ENCODE assay signal across 34 cellular contexts in the genomic region with DNA sequence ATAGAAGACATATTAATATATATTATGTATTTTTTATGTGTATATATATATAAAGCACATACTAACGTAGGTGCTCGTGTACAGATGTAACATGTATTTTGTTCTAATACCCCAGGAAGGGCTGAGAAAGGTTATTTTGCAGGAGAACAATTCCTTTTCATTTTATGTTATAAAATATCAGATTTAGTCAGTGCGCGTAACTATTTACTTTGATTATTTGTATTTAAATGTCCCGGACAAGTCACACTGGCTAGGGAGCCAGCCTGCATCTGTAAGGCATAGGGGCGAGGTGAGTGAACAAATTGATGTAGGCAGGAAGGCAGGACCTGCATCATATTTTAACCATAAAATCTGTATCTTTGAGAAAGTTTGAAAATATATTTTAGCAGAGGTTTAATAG.
A peak's percentile ranks its signal among the peaks of the same experiment; 100 is the strongest.
DNase-seq lines count a peak whose midpoint lies in the region; ATAC-seq, FAIRE-seq and TF ChIP-seq lines count a peak whose summit lies in the region.
"Had no signal": no experiment of that assay in that cellular context is flagged by ENCODE, and none has a peak within 500 bp of the region (broad histone marks: within the 10 kb centered on the region; RNA-seq: fewer than 3 reads in every experiment).

No MANE protein-coding gene starts in this region.

- H3K9ac ChIP-seq in HepG2 (ENCODE audit: insufficient read depth, low read depth, low read length) (no peak overlapping the region), GM12878 (ENCODE audit: control insufficient read depth, insufficient read depth, low read length) (no peak overlapping the region)
- H3K9ac ChIP-seq: BLaER1; BLaER1 treated with 17β-estradiol and CSF1 and Interleukin-3, amounts not matched to agents 10 nM and 100 nM had no signal

- H3K9me3 ChIP-seq in right atrium auricular region, result no peaks in the 10 kb centered on the region
- H3K9me3 ChIP-seq in HepG2 (ENCODE audit: low read length), result no peaks in the 10 kb centered on the region
- no peaks in the 10 kb centered on the region for H3K9me3 ChIP-seq in right lobe of liver
- H3K9me3 ChIP-seq in GM12878 (replicated peaks; ENCODE audit: control insufficient read depth, insufficient read depth, low read length), result no peaks in the 10 kb centered on the region
- H3K9me3 ChIP-seq in body of pancreas, result no peaks in the 10 kb centered on the region
- H3K9me3 ChIP-seq: A549; BE2C; BLaER1; BLaER1 treated with 17β-estradiol and CSF1 and Interleukin-3, amounts not matched to agents 10 nM and 100 nM; Caco-2 had no signal

- H3K4me1 ChIP-seq in right atrium auricular region, result no peaks in the 10 kb centered on the region
- no peaks in the 10 kb centered on the region for H3K4me1 ChIP-seq in HepG2 (ENCODE audit: insufficient read depth, low read length)
- H3K4me1 ChIP-seq in right lobe of liver, result no peaks in the 10 kb centered on the region
- no peaks in the 10 kb centered on the region for H3K4me1 ChIP-seq in GM12878 (ENCODE audit: control insufficient read depth, insufficient read depth, low read length)
- H3K4me1 ChIP-seq in body of pancreas, result peaks cover 4% of the 10 kb centered on the region
- H3K4me1 ChIP-seq: BE2C, Caco-2 had no signal

- 44% methylated on average over 6 of the region's 6 CpGs for WGBS in HepG2 (ENCODE audit: low lambda C conversion rate)
- 85% methylated on average over 6 of the region's 6 CpGs for WGBS in right lobe of liver (ENCODE audit: insufficient coverage, low coverage, low lambda C conversion rate, missing lambda C conversion rate)
- 46% methylated on average over 6 of the region's 6 CpGs for WGBS in GM12878 (ENCODE audit: insufficient coverage, insufficient replicate concordance, low lambda C conversion rate, missing lambda C conversion rate)
- WGBS in body of pancreas, 2 donors, result 71 to 75% methylated on average over 6 of the region's 6 CpGs

- no peak for TF ChIP-seq RAD21 in HepG2 (CRISPR knock-in tag; IDR thresholded peaks at IDR 0.05)
- TF ChIP-seq RAD21 in GM12878 (IDR thresholded peaks at IDR 0.05; ENCODE audit: insufficient read depth, low read depth, low read length), result no peak

- DNase-seq in left ventricle myocardium superior (peak; percentile 9), right atrium auricular region (ENCODE audit: low spot score) (no peak), HepG2 (ENCODE audit: low spot score) (no peak), right lobe of liver (no peak), GM12878 (ENCODE audit: low read depth, low spot score) (no peak), urothelium cell line (ENCODE audit: low spot score) (no peak), body of pancreas (no peak)
- DNase-seq: 8988T; ACHN; AML-193; BE2C; C1 segment of cervical spinal cord; Caco-2; Calu3; CD4-positive, alpha-beta memory T cell; CD4-positive, alpha-beta T cell; CD4-positive, CD25-positive, alpha-beta regulatory T cell; CD8-positive, alpha-beta memory T cell; CD8-positive, alpha-beta T cell; COR-L47; DMS 273 treated with DMSO at 0.1 percent for 48 hours; DMS153; DMS53; DMS79; DMS79 treated with DMSO at 0.1 percent for 48 hours; DND-41; EL had no signal

- no peak overlapping the region for H3K27ac ChIP-seq in right atrium auricular region
- no peak overlapping the region for H3K27ac ChIP-seq in HepG2 (ENCODE audit: extremely low read length, insufficient read depth, low read length)
- H3K27ac ChIP-seq in right lobe of liver, result no peak overlapping the region
- no peak overlapping the region for H3K27ac ChIP-seq in GM12878 (ENCODE audit: control insufficient read depth, insufficient read depth)
- no peak overlapping the region for H3K27ac ChIP-seq in body of pancreas
- H3K27ac ChIP-seq: 22Rv1, A549, BLaER1, C4-2B had no signal

- SMC1A ChIA-PET in GM12878 (lab: Charles Lee; ENCODE audit: uncharacterized antibody, unreplicated experiment), result no interaction called here

- ATAC-seq in left ventricle myocardium superior (no peak), HepG2 (no peak), right lobe of liver (no peak), GM12878 (no peak), body of pancreas (no peak), HG03159 (IDR thresholded peaks at IDR 0.05; ENCODE audit: unreplicated experiment) (no peak)
- ATAC-seq: A549; CD8-positive, alpha-beta T cell had no signal

- H3K79me2 ChIP-seq in HepG2 (ENCODE audit: insufficient read depth, low read length) (no peaks in the 10 kb centered on the region), GM12878 (ENCODE audit: control insufficient read depth, insufficient read depth, low read length) (no peaks in the 10 kb centered on the region)

- H3K4me3 ChIP-seq in right atrium auricular region (no peak overlapping the region), HepG2 (replicated peaks in 1 of 3; ENCODE audit: insufficient read depth in 1 of 3, low read depth in 2 of 3, low read length in 3 of 3) (no peak overlapping the region), right lobe of liver (no peak overlapping the region), GM12878 (no peak overlapping the region), body of pancreas (no peak overlapping the region)
- H3K4me3 ChIP-seq: A549; BLaER1; BLaER1 treated with 17β-estradiol and CSF1 and Interleukin-3, amounts not matched to agents 10 nM and 100 nM had no signal

- H4K20me1 ChIP-seq in HepG2 (ENCODE audit: insufficient read depth, low read length), result no peaks in the 10 kb centered on the region
- H4K20me1 ChIP-seq in GM12878 (ENCODE audit: control insufficient read depth, insufficient read depth), result no peaks in the 10 kb centered on the region; the same call in 1 of the 2 replicates
- H4K20me1 ChIP-seq: BLaER1 had no signal

- no peak for TF ChIP-seq POLR2A in HepG2 (IDR thresholded peaks at IDR 0.05; ENCODE audit: insufficient read depth in 1 of 2, low read depth in 2 of 2, low read length in 2 of 2)
- no peak for TF ChIP-seq POLR2A in right lobe of liver (IDR thresholded peaks at IDR 0.05)
- no peak for TF ChIP-seq POLR2A in GM12878 (IDR thresholded peaks at IDR 0.05; ENCODE audit: low read depth, low read length)
- TF ChIP-seq POLR2A in body of pancreas (IDR thresholded peaks at IDR 0.05), result no peak

- POLR2A ChIA-PET in HepG2 (lab: Yijun Ruan, JAX), result no interaction called here
- POLR2A ChIA-PET in GM12878 (lab: Charles Lee), result no interaction called here

- H3K36me3 ChIP-seq in right atrium auricular region (no peaks in the 10 kb centered on the region), HepG2 (replicated peaks in 1 of 2; ENCODE audit: control insufficient read depth in 1 of 2, insufficient read depth in 2 of 2, low read length in 2 of 2) (no peaks in the 10 kb centered on the region), right lobe of liver (no peaks in the 10 kb centered on the region), GM12878 (ENCODE audit: control insufficient read depth in 2 of 2, insufficient read depth in 2 of 2, low read length in 1 of 2) (no peaks in the 10 kb centered on the region), body of pancreas (replicated peaks in 1 of 2; ENCODE audit: insufficient read depth in 1 of 2, low read depth in 2 of 2) (no peaks in the 10 kb centered on the region)
- H3K36me3 ChIP-seq: BE2C; BLaER1; BLaER1 treated with 17β-estradiol and CSF1 and Interleukin-3, amounts not matched to agents 10 nM and 100 nM had no signal

- no peak for FAIRE-seq in HepG2 (lab: Jason Lieb, UNC)
- FAIRE-seq in GM12878 (lab: Jason Lieb, UNC), result no peak
- FAIRE-seq in urothelium cell line (lab: Jason Lieb, UNC), result peak; percentile 5
- FAIRE-seq: A549, D721Med had no signal

- no peak overlapping the region for H3K4me2 ChIP-seq in HepG2 (ENCODE audit: low read depth, low read length)
- no peak overlapping the region for H3K4me2 ChIP-seq in GM12878 (ENCODE audit: control insufficient read depth, insufficient read depth)
- H3K4me2 ChIP-seq: A549, BLaER1 had no signal

- TF ChIP-seq EP300 in HepG2 (IDR thresholded peaks at IDR 0.05; ENCODE audit: low read depth in 2 of 2, low read length in 2 of 2), result no peak
- no peak for TF ChIP-seq EP300 in HepG2 (CRISPR knock-in tag; IDR thresholded peaks at IDR 0.05; ENCODE audit: borderline replicate concordance)
- no peak for TF ChIP-seq EP300 in GM12878 (IDR thresholded peaks at IDR 0.05; ENCODE audit: borderline replicate concordance in 1 of 2, control insufficient read depth in 1 of 2, low read depth in 2 of 2, low read length in 2 of 2)

- RAD21 ChIA-PET in GM12878 (lab: Charles Lee; ENCODE audit: unreplicated experiment), result no interaction called here

- in situ Hi-C loops in HepG2 (cut with HindIII; ENCODE audit: extremely low pct_ligation_motif_present, low pct_unique_long_range_greater_than_20kb), result no loop called here
- in situ Hi-C loops in GM12878 (cut with MboI), result no loop called here

- TF ChIP-seq CTCF in right atrium auricular region (IDR thresholded peaks at IDR 0.05), result no peak
- no peak for TF ChIP-seq CTCF in HepG2 (CRISPR knock-in tag; IDR thresholded peaks at IDR 0.05)
- TF ChIP-seq CTCF in right lobe of liver (IDR thresholded peaks at IDR 0.05), result no peak
- no peak for TF ChIP-seq CTCF in GM12878 (IDR thresholded peaks at IDR 0.05 in 2 of 3, conservative IDR thresholded peaks at IDR 0.05 in 1 of 3; ENCODE audit: control insufficient read depth in 2 of 3, extremely low read depth in 1 of 3, insufficient read depth in 1 of 3, low read depth in 3 of 3, low read length in 3 of 3)
- no peak for TF ChIP-seq CTCF in body of pancreas (IDR thresholded peaks at IDR 0.05)

- H3K27me3 ChIP-seq in right atrium auricular region (no peaks in the 10 kb centered on the region), HepG2 (ENCODE audit: control insufficient read depth in 1 of 2, insufficient read depth in 2 of 2, low read length in 2 of 2) (peaks cover 10 to 40% of the 10 kb centered on the region in 2 experiments; a peak in 4 of 5 replicates), right lobe of liver (no peaks in the 10 kb centered on the region), GM12878 (replicated peaks in 1 of 2; ENCODE audit: control insufficient read depth in 2 of 2, insufficient read depth in 2 of 2, low read length in 1 of 2) (peaks cover 0 to 2% of the 10 kb centered on the region in 2 experiments; a peak in 2 of 4 replicates), body of pancreas (no peaks in the 10 kb centered on the region)
- H3K27me3 ChIP-seq: BE2C, BLaER1 had no signal

- BruUV-seq in HepG2 (replicated peaks; lab: Mats Ljungman, UMichigan), result no TSS peak
- no TSS peak for BruUV-seq in GM12878 (replicated peaks; lab: Mats Ljungman, UMichigan)

- CTCF ChIA-PET in HepG2 (lab: Yijun Ruan, JAX; ENCODE audit: low intra/inter-chr PET ratio, low total read pairs), result no interaction called here
- CTCF ChIA-PET in GM12878 (lab: Yijun Ruan, JAX), result no interaction called here

- no peak overlapping the region for H2AFZ ChIP-seq in HepG2 (ENCODE audit: low read length)
- H2AFZ ChIP-seq in GM12878 (ENCODE audit: control insufficient read depth, low read depth, low read length), result no peak overlapping the region

- intact Hi-C loops in left ventricle myocardium superior (cut with micrococcal nuclease), result no loop called here
- intact Hi-C loops in HepG2 (cut with micrococcal nuclease; ENCODE audit: unreplicated experiment), result no loop called here
- intact Hi-C loops in right lobe of liver (cut with DNase I), result no loop called here
- intact Hi-C loops in GM12878 (cut with micrococcal nuclease; ENCODE audit: unreplicated experiment), result no loop called here
- intact Hi-C loops in body of pancreas (cut with DNase I), result no loop called here

TF ChIP-seq in HepG2, 621 proteins besides CTCF, POLR2A, EP300 and RAD21 (continues in another document):
- no peak for TF ChIP-seq ZSCAN9 (CRISPR knock-in tag; IDR thresholded peaks at IDR 0.05; ENCODE audit: borderline replicate concordance)

TF ChIP-seq in GM12878, 131 proteins besides CTCF, POLR2A, EP300 and RAD21 (continues in another document):
- peak; percentile 81 for TF ChIP-seq NFXL1 (IDR thresholded peaks at IDR 0.05; ENCODE audit: borderline replicate concordance)
